Comparison of ENCODE assay signal across 27 cellular contexts in the genomic region with DNA sequence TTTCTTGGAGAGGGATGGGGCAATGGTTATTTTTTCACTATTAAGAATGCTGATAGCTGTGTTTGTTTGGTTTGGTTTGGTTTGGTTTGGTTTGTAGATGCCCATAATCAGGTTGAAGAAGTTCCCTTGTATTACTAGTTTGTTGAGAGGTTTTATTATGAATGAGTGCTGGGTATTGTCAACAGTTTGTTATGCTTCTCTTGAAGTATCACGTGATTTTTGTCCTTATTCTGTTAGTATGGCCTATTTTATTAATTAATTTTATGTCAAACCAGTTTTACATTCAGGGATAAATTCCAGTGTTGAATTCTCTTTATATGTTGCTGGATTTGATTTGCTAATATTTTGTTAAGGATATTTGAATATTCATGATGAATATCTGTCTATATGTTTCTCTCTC.
"Had no signal": no experiment of that assay in that cellular context is flagged by ENCODE, and none has a peak within 500 bp of the region (broad histone marks: within the 10 kb centered on the region; RNA-seq: fewer than 3 reads in every experiment).

No MANE protein-coding gene starts in this region.

- H3K27me3 Mint-ChIP-seq: dendritic cell treated with granulocyte-macrophage colony-stimulating factor and Interleukin-4, amounts not matched to agents 40 ng/mL and 50 ng/mL, for 4 days; effector memory CD8-positive, alpha-beta T cell had no signal

- H3K27ac ChIP-seq: colonic mucosa, coronary artery, dorsolateral prefrontal cortex, epithelial cell of prostate, esophagus muscularis mucosa, esophagus squamous epithelium, foreskin keratinocyte, gastrocnemius medialis, gastroesophageal sphincter, heart left ventricle, heart right ventricle had no signal

- H3K27ac Mint-ChIP-seq: dendritic cell treated with granulocyte-macrophage colony-stimulating factor and Interleukin-4, amounts not matched to agents 40 ng/mL and 50 ng/mL, for 4 days; effector memory CD8-positive, alpha-beta T cell; endodermal cell had no signal

- ATAC-seq: effector memory CD8-positive, alpha-beta T cell; esophagus mucosa; foreskin keratinocyte; gastrocnemius medialis; gastroesophageal sphincter; heart left ventricle; heart right ventricle had no signal

- H3K27me3 ChIP-seq: colonic mucosa, dorsolateral prefrontal cortex, esophagus muscularis mucosa, esophagus squamous epithelium, foreskin keratinocyte, gastrocnemius medialis, gastroesophageal sphincter, heart left ventricle, heart right ventricle had no signal

- H3K9me3 ChIP-seq: colonic mucosa, esophagus squamous epithelium, gastrocnemius medialis had no signal

- H3K4me3 Mint-ChIP-seq: dendritic cell treated with granulocyte-macrophage colony-stimulating factor and Interleukin-4, amounts not matched to agents 40 ng/mL and 50 ng/mL, for 4 days; effector memory CD8-positive, alpha-beta T cell; endodermal cell had no signal

- H3K4me3 ChIP-seq: colonic mucosa, coronary artery, dorsolateral prefrontal cortex, esophagus muscularis mucosa, esophagus squamous epithelium, gastrocnemius medialis, gastroesophageal sphincter, heart left ventricle, heart right ventricle had no signal

- H3K36me3 ChIP-seq: colonic mucosa, esophagus muscularis mucosa, esophagus squamous epithelium, gastrocnemius medialis, gastroesophageal sphincter, heart left ventricle, heart right ventricle had no signal

- DNase-seq: colonic mucosa; cortex of kidney; dermis blood vessel endothelial cell; dorsolateral prefrontal cortex; effector CD4-positive, alpha-beta T cell; effector CD8-positive, alpha-beta T cell; effector memory CD4-positive, alpha-beta T cell; effector memory CD8-positive, alpha-beta T cell; endodermal cell; erythroblast; esophagus squamous epithelium; foreskin fibroblast; foreskin keratinocyte; foreskin melanocyte; gastrocnemius medialis; glutamatergic neuron; head of caudate nucleus; heart left ventricle; heart right ventricle had no signal

- H3K4me1 ChIP-seq: colonic mucosa, esophagus muscularis mucosa, esophagus squamous epithelium, foreskin keratinocyte, gastrocnemius medialis, gastroesophageal sphincter, heart left ventricle, heart right ventricle had no signal

- FAIRE-seq: endometrium, endothelial cell of umbilical vein had no signal
